Comparison of ENCODE assay signal across 15 cellular contexts in genomic region chr12:77232045-77232444, GRCh38.
A peak's percentile ranks its signal among the peaks of the same experiment; 100 is the strongest.
DNase-seq lines count a peak whose midpoint lies in the region; ATAC-seq, FAIRE-seq and TF ChIP-seq lines count a peak whose summit lies in the region.
"Had no signal": no experiment of that assay in that cellular context is flagged by ENCODE, and none has a peak within 500 bp of the region (broad histone marks: within the 10 kb centered on the region; RNA-seq: fewer than 3 reads in every experiment).

No MANE protein-coding gene starts in this region.

- POLR2A ChIA-PET in IMR-90 (lab: Charles Lee; ENCODE audit: unreplicated experiment) (no interaction called here), H1 (lab: Charles Lee; ENCODE audit: partially characterized antibody) (interaction anchor here (0.6 kb wide), 1 partner anchor 191 kb away, joined by 3 read pairs; no protein-coding TSS in a partner anchor)

- no peak overlapping the region for H3K27ac ChIP-seq in IMR-90 (ENCODE audit: insufficient read depth, low read length)
- no peak overlapping the region for H3K27ac ChIP-seq in H1 (ENCODE audit: low read depth, low read length)
- no peak overlapping the region for H3K27ac ChIP-seq in mesenchymal stem cell (ENCODE audit: low read length, poor library complexity, severe bottlenecking)

- H3K4me1 ChIP-seq in IMR-90 (ENCODE audit: control insufficient read depth, insufficient read depth, low read length) (no peaks in the 10 kb centered on the region), H1 (replicated peaks in 1 of 4; ENCODE audit: control insufficient read depth in 3 of 4, insufficient read depth in 4 of 4, low read length in 3 of 4) (peaks cover 0 to 7% (median 3%) of the 10 kb centered on the region in 4 experiments; a peak in 3 of 7 replicates), mesenchymal stem cell (ENCODE audit: control insufficient read depth, insufficient read depth, low read depth, low read length) (no peaks in the 10 kb centered on the region)

- no peak for TF ChIP-seq CTCF in IMR-90 (conservative IDR thresholded peaks at IDR 0.05; ENCODE audit: low read depth, low read length)
- TF ChIP-seq CTCF in H1 (IDR thresholded peaks at IDR 0.05; ENCODE audit: control extremely low read depth in 1 of 3, insufficient read depth in 1 of 3, low read depth in 1 of 3, low read length in 3 of 3): no peak
- TF ChIP-seq CTCF in nephron progenitor cell (IDR thresholded peaks at IDR 0.05): no peak

- no peak overlapping the region for H3K27ac Mint-ChIP-seq in nephron progenitor cell
- H3K27ac Mint-ChIP-seq: activated naive CD4-positive, alpha-beta T cell treated with anti-CD3 and anti-CD28 coated beads, Interleukin-2, amount 50 U/mL, for 24 hours; B cell; dendritic cell treated with granulocyte-macrophage colony-stimulating factor and Interleukin-4, amounts not matched to agents 40 ng/mL and 50 ng/mL, for 4 days had no signal

- no peak overlapping the region for H3K4me3 Mint-ChIP-seq in nephron progenitor cell
- H3K4me3 Mint-ChIP-seq: activated naive CD4-positive, alpha-beta T cell treated with anti-CD3 and anti-CD28 coated beads, Interleukin-2, amount 50 U/mL, for 24 hours; B cell; dendritic cell treated with granulocyte-macrophage colony-stimulating factor and Interleukin-4, amounts not matched to agents 40 ng/mL and 50 ng/mL, for 4 days had no signal

- H2BK20ac ChIP-seq in IMR-90 (ENCODE audit: low read depth, low read length): no peak overlapping the region
- no peak overlapping the region for H2BK20ac ChIP-seq in H1 (ENCODE audit: low read length)

- TF ChIP-seq RAD21 in IMR-90 (IDR thresholded peaks at IDR 0.05; ENCODE audit: low read length) (no peak), H1 (IDR thresholded peaks at IDR 0.05 in 1 of 2, conservative IDR thresholded peaks at IDR 0.05 in 1 of 2; ENCODE audit: low read depth in 2 of 2, low read length in 2 of 2) (no peak)

- H3K9ac ChIP-seq in IMR-90 (ENCODE audit: low read depth, low read length): no peak overlapping the region
- H3K9ac ChIP-seq in H1 (replicated peaks in 1 of 4; ENCODE audit: extremely low read depth in 1 of 4, low read depth in 3 of 4, low read length in 3 of 4): no peak overlapping the region
- peak overlapping the region; percentile 87 for H3K9ac ChIP-seq in mesenchymal stem cell (ENCODE audit: low read length)

- TF ChIP-seq POLR2A in IMR-90 (IDR thresholded peaks at IDR 0.05; ENCODE audit: low read depth, low read length): no peak
- no peak for TF ChIP-seq POLR2A in H1 (IDR thresholded peaks at IDR 0.05; ENCODE audit: control extremely low read depth in 1 of 2, low read depth in 2 of 2, low read length in 2 of 2)

- DNase-seq in AG08395 (ENCODE audit: low spot score) (peak; percentile 59), IMR-90 (peak; percentile 57), H1 (ENCODE audit: low read depth in 1 of 2, low spot score in 2 of 2) (no peak), mesenchymal stem cell (peak; percentile 8), nephron progenitor cell (no peak), iPS-NIHi7 (ENCODE audit: extremely low spot score) (no peak)
- DNase-seq in activated effector memory CD4-positive, alpha-beta T cell treated with anti-CD3 and anti-CD28 coated beads, Interleukin-2, amount 50 U/mL, for 16 hours: no peak
- DNase-seq: NCI-H146; stimulated activated CD4-positive, alpha-beta T cell treated with anti-CD3 and anti-CD28 coated beads, Interleukin-15, amount 100 ng/mL, for 24 hours had no signal

- no peaks in the 10 kb centered on the region for H3K36me3 Mint-ChIP-seq in nephron progenitor cell (ENCODE audit: low read depth)
- H3K36me3 Mint-ChIP-seq: activated naive CD4-positive, alpha-beta T cell treated with anti-CD3 and anti-CD28 coated beads, Interleukin-2, amount 50 U/mL, for 24 hours had no signal

- in situ Hi-C loops in IMR-90 (cut with MboI; ENCODE audit: low sequenced_read_pairs): no loop called here

- dilution Hi-C loops in IMR-90 (cut with HindIII; ENCODE audit: low sequenced_read_pairs, unreplicated experiment): no loop called here

- CTCF ChIA-PET in IMR-90 (lab: Yijun Ruan, JAX) (interaction anchor here (0.7 to 0.8 kb wide), 2 partner anchors 23 to 79 kb away, joined by 3 read pairs; no protein-coding TSS in a partner anchor), H1 (lab: Charles Lee; ENCODE audit: partially characterized antibody) (no interaction called here)

- H4K8ac ChIP-seq in IMR-90 (ENCODE audit: low read depth in 2 of 2, low read length in 2 of 2) (no peak overlapping the region), H1 (ENCODE audit: extremely low read depth, insufficient read depth, low read length) (no peak overlapping the region), mesenchymal stem cell (ENCODE audit: low read length) (no peak overlapping the region)

- no peak for FAIRE-seq in H1 (lab: Jason Lieb, UNC)
- FAIRE-seq: HepG2 had no signal

- no peaks in the 10 kb centered on the region; the same call in 1 of the 2 replicates for H3K23me2 ChIP-seq in H1 (ENCODE audit: low read depth, low read length)

- ATAC-seq in IMR-90 (ENCODE audit: low read depth): peak; percentile 49; the same call in 1 of the 2 replicates
- ATAC-seq in HG03045 (IDR thresholded peaks at IDR 0.05; ENCODE audit: unreplicated experiment): no peak
- ATAC-seq: HepG2 had no signal

- no peaks in the 10 kb centered on the region for H3K36me3 ChIP-seq in IMR-90 (ENCODE audit: control insufficient read depth, insufficient read depth, low read length)
- H3K36me3 ChIP-seq in H1 (ENCODE audit: control insufficient read depth in 2 of 4, insufficient read depth in 4 of 4, low read length in 3 of 4): no peaks in the 10 kb centered on the region
- H3K36me3 ChIP-seq in mesenchymal stem cell (ENCODE audit: control insufficient read depth in 1 of 2, insufficient read depth in 2 of 2, low read depth in 1 of 2, low read length in 2 of 2): no peaks in the 10 kb centered on the region
- H3K36me3 ChIP-seq: upper lobe of left lung had no signal

- H3K27me3 Mint-ChIP-seq in nephron progenitor cell (ENCODE audit: low read depth, poor library complexity): peaks cover 7% of the 10 kb centered on the region
- H3K27me3 Mint-ChIP-seq: dendritic cell treated with granulocyte-macrophage colony-stimulating factor and Interleukin-4, amounts not matched to agents 40 ng/mL and 50 ng/mL, for 4 days had no signal

- H2AK5ac ChIP-seq in IMR-90 (ENCODE audit: low read depth, low read length): no peak overlapping the region
- H2AK5ac ChIP-seq in H1 (ENCODE audit: low read depth, low read length): no peak overlapping the region
- no peak overlapping the region for H2AK5ac ChIP-seq in mesenchymal stem cell (ENCODE audit: low read length, severe bottlenecking)

- BruUV-seq in IMR-90 (replicated peaks; lab: Mats Ljungman, UMichigan): no TSS peak

- H3K4me3 ChIP-seq in IMR-90 (ENCODE audit: insufficient read depth, low read depth, low read length) (no peak overlapping the region), H1 (ENCODE audit: extremely low read depth in 1 of 4, insufficient read depth in 2 of 4, low read depth in 3 of 4, low read length in 4 of 4) (no peak overlapping the region), mesenchymal stem cell (ENCODE audit: insufficient read depth in 1 of 2, low read depth in 1 of 2, low read length in 2 of 2) (peak overlapping the region in 1 of 2 experiments; percentile 64)
- H3K4me3 ChIP-seq: upper lobe of left lung had no signal

- intact Hi-C loops in IMR-90 (cut with micrococcal nuclease): no loop called here

- no peak overlapping the region for H3K14ac ChIP-seq in IMR-90 (replicated peaks; ENCODE audit: low read depth, low read length)
- H3K14ac ChIP-seq in H1 (ENCODE audit: insufficient read length): no peak overlapping the region
- no peak overlapping the region for H3K14ac ChIP-seq in mesenchymal stem cell (ENCODE audit: low read length in 2 of 2)

- H3K9me3 Mint-ChIP-seq in nephron progenitor cell: no peaks in the 10 kb centered on the region
- H3K9me3 Mint-ChIP-seq: dendritic cell treated with granulocyte-macrophage colony-stimulating factor and Interleukin-4, amounts not matched to agents 40 ng/mL and 50 ng/mL, for 4 days had no signal

- H3K9me3 ChIP-seq in IMR-90 (ENCODE audit: control insufficient read depth, insufficient read depth, low read length): no peaks in the 10 kb centered on the region
- H3K9me3 ChIP-seq in H1 (ENCODE audit: insufficient read depth in 2 of 2, low read depth in 1 of 2, low read length in 1 of 2): no peaks in the 10 kb centered on the region
- no peaks in the 10 kb centered on the region for H3K9me3 ChIP-seq in mesenchymal stem cell (ENCODE audit: control insufficient read depth, low read length)
- H3K9me3 ChIP-seq: upper lobe of left lung had no signal

- H4K20me1 ChIP-seq in IMR-90 (ENCODE audit: insufficient read depth, low read length) (no peaks in the 10 kb centered on the region), H1 (replicated peaks in 1 of 2; ENCODE audit: control insufficient read depth in 1 of 2, insufficient read depth in 2 of 2, low read length in 2 of 2) (no peaks in the 10 kb centered on the region)

- no peaks in the 10 kb centered on the region for H3K79me1 ChIP-seq in IMR-90 (ENCODE audit: low read depth in 1 of 2, low read length in 2 of 2)
- no peaks in the 10 kb centered on the region for H3K79me1 ChIP-seq in H1 (ENCODE audit: low read depth, low read length)
- no peaks in the 10 kb centered on the region for H3K79me1 ChIP-seq in mesenchymal stem cell (replicated peaks; ENCODE audit: low read length, poor library complexity, severe bottlenecking)

- no peak overlapping the region for H3K18ac ChIP-seq in IMR-90 (ENCODE audit: low read depth, low read length)
- no peak overlapping the region for H3K18ac ChIP-seq in H1 (ENCODE audit: extremely low read depth, low read length)
- H3K18ac ChIP-seq in mesenchymal stem cell (ENCODE audit: low read depth in 1 of 2, low read length in 2 of 2): no peak overlapping the region

- H2AK9ac ChIP-seq in IMR-90 (replicated peaks; ENCODE audit: low read depth, low read length, poor library complexity): no peak overlapping the region

- H2BK12ac ChIP-seq in H1 (ENCODE audit: low read depth, low read length) (0 out of 2 replicates have a peak overlapping the region, but pooled peaks have one; percentile 10), mesenchymal stem cell (ENCODE audit: low read length in 2 of 2) (no peak overlapping the region)

- H3K79me2 ChIP-seq in H1 (ENCODE audit: control insufficient read depth in 1 of 2, insufficient read depth in 2 of 2, low read length in 2 of 2): no peaks in the 10 kb centered on the region

- H3K4ac ChIP-seq in IMR-90 (ENCODE audit: low read depth, low read length) (no peak overlapping the region), H1 (replicated peaks; ENCODE audit: insufficient read length, low read depth, low read length) (no peak overlapping the region), mesenchymal stem cell (ENCODE audit: low read depth in 1 of 2, low read length in 2 of 2) (no peak overlapping the region)

- no peaks in the 10 kb centered on the region; the same call in 1 of the 2 replicates for H3K27me3 ChIP-seq in IMR-90 (ENCODE audit: control insufficient read depth, insufficient read depth, low read length)
- H3K27me3 ChIP-seq in H1 (replicated peaks in 1 of 4; ENCODE audit: control insufficient read depth in 3 of 4, extremely low read depth in 1 of 4, insufficient read depth in 3 of 4, low read length in 3 of 4): no peaks in the 10 kb centered on the region
- no peaks in the 10 kb centered on the region for H3K27me3 ChIP-seq in mesenchymal stem cell (ENCODE audit: control insufficient read depth in 1 of 2, insufficient read depth in 1 of 2, low read length in 2 of 2)
- H3K27me3 ChIP-seq: upper lobe of left lung had no signal

- H3K23ac ChIP-seq in IMR-90 (ENCODE audit: low read depth, low read length) (no peak overlapping the region), H1 (ENCODE audit: insufficient read length) (no peak overlapping the region), mesenchymal stem cell (ENCODE audit: low read length in 2 of 2) (no peak overlapping the region)

- peak overlapping the region; percentile 17; the same call in 1 of the 2 replicates for H3K4me2 ChIP-seq in IMR-90 (ENCODE audit: low read depth, low read length)
- no peak overlapping the region for H3K4me2 ChIP-seq in H1 (ENCODE audit: insufficient read depth in 1 of 2, low read depth in 2 of 2, low read length in 2 of 2)
- H3K4me2 ChIP-seq in mesenchymal stem cell (ENCODE audit: low read length, poor library complexity, severe bottlenecking): no peak overlapping the region

- no peak overlapping the region for H2BK5ac ChIP-seq in IMR-90 (ENCODE audit: low read depth, low read length, poor library complexity, severe bottlenecking)
- no peak overlapping the region for H2BK5ac ChIP-seq in H1 (ENCODE audit: low read depth, low read length)
- H2BK5ac ChIP-seq in mesenchymal stem cell (ENCODE audit: low read depth, low read length, poor library complexity, severe bottlenecking): no peak overlapping the region

- no peaks in the 10 kb centered on the region for H3K4me1 Mint-ChIP-seq in nephron progenitor cell
- H3K4me1 Mint-ChIP-seq: activated naive CD4-positive, alpha-beta T cell treated with anti-CD3 and anti-CD28 coated beads, Interleukin-2, amount 50 U/mL, for 24 hours; B cell had no signal

- H3K56ac ChIP-seq in IMR-90 (ENCODE audit: extremely low read depth, insufficient read depth, low read length): no peak overlapping the region
- H3K56ac ChIP-seq in H1 (replicated peaks; ENCODE audit: insufficient read length, low read depth, low read length): no peak overlapping the region

- H4K5ac ChIP-seq in IMR-90 (ENCODE audit: low read depth, low read length): no peak overlapping the region
- H4K5ac ChIP-seq in H1 (ENCODE audit: insufficient read length, low read depth, low read length): no peak overlapping the region

- WGBS in IMR-90 (ENCODE audit: extremely low coverage in 2 of 2, insufficient read length in 1 of 2), 2 experiments: 0% methylated on average over 1 of the region's 1 CpG; no CpG with 5 or more reads in 1 of the 2 experiments
- WGBS in H1 (ENCODE audit: extremely low coverage in 1 of 2, insufficient coverage in 1 of 2, insufficient read length in 1 of 2, insufficient replicate concordance in 2 of 2, low coverage in 1 of 2, low lambda C conversion rate in 2 of 2, missing lambda C conversion rate in 1 of 2), 2 experiments: 79% methylated on average over 1 of the region's 1 CpG; no CpG with 5 or more reads in 1 of the 2 experiments
- WGBS in mesenchymal stem cell: 18% methylated on average over 1 of the region's 1 CpG

- H2BK15ac ChIP-seq in IMR-90 (ENCODE audit: low read depth, low read length): no peak overlapping the region
- no peak overlapping the region for H2BK15ac ChIP-seq in H1 (ENCODE audit: low read length)
- H2BK15ac ChIP-seq in mesenchymal stem cell (ENCODE audit: low read depth, poor library complexity, severe bottlenecking): no peak overlapping the region

- H3K9me1 ChIP-seq in IMR-90 (ENCODE audit: insufficient read depth, low read length): no peaks in the 10 kb centered on the region

- H2AFZ ChIP-seq in IMR-90 (replicated peaks; ENCODE audit: low read length, poor library complexity) (no peak overlapping the region), H1 (ENCODE audit: low read length) (no peak overlapping the region), mesenchymal stem cell (ENCODE audit: low read depth, low read length) (no peak overlapping the region)

- no peak for TF ChIP-seq EP300 in H1 (IDR thresholded peaks at IDR 0.05; ENCODE audit: borderline replicate concordance in 1 of 2, low read depth in 2 of 2, low read length in 2 of 2)

- H2BK120ac ChIP-seq in IMR-90 (ENCODE audit: low read depth, low read length) (no peak overlapping the region), H1 (replicated peaks; ENCODE audit: low read depth, low read length) (no peak overlapping the region), mesenchymal stem cell (ENCODE audit: low read depth, low read length) (no peak overlapping the region)

- H4K91ac ChIP-seq in IMR-90 (ENCODE audit: insufficient read depth, low read depth, low read length): no peak overlapping the region
- H4K91ac ChIP-seq in H1 (replicated peaks; ENCODE audit: insufficient read length, low read length): no peak overlapping the region
- no peak overlapping the region for H4K91ac ChIP-seq in mesenchymal stem cell (ENCODE audit: low read length)

Comparison
In these comparisons a context has a peak if more than half of its experiments do, and no peak if none do; other contexts are left out.
1. DNase-seq: peak in AG08395 (single experiment), IMR-90 (single experiment) and mesenchymal stem cell (single experiment); none in H1 (0 of 2), nephron progenitor cell (single experiment), iPS-NIHi7 (single experiment) and activated effector memory CD4-positive, alpha-beta T cell treated with anti-CD3 and anti-CD28 coated beads, Interleukin-2, amount 50 U/mL, for 16 hours (single experiment).